Comparison of ENCODE assay signal across 9 cellular contexts in genomic region chr6:153117986-153118886, GRCh38. TPM values are rescaled to one million over a fixed set of nuclear protein-coding genes. Genes with fewer than 3 reads are reported as not detected.
DNase-seq lines count a peak whose midpoint lies in the region; ATAC-seq, FAIRE-seq and TF ChIP-seq lines count a peak whose summit lies in the region.
"Had no signal": no experiment of that assay in that cellular context is flagged by ENCODE, and none has a peak within 500 bp of the region (broad histone marks: within the 10 kb centered on the region; RNA-seq: fewer than 3 reads in every experiment).

No MANE protein-coding gene starts in this region.

- no peak overlapping the region for H2AFZ ChIP-seq in keratinocyte (ENCODE audit: control insufficient read depth, low read length)

- DNase-seq in NB4 (ENCODE audit: low read depth), result peak; percentile 42
- peak; percentile 44 for DNase-seq in keratinocyte (ENCODE audit: low read depth, low spot score)
- no peak for DNase-seq in iPS-NIHi11 (ENCODE audit: low spot score)
- DNase-seq in NCI-H774 (lab: John Stamatoyannopoulos, UW), result no peak
- no peak for DNase-seq in putamen (ENCODE audit: low spot score)
- DNase-seq in Peyer's patch, result no peak

- TF ChIP-seq CTCF in NB4 (IDR thresholded peaks at IDR 0.05; ENCODE audit: low read depth, low read length), result no peak
- TF ChIP-seq CTCF in keratinocyte (optimal IDR thresholded peaks at IDR 0.05 in 1 of 3, IDR thresholded peaks at IDR 0.05 in 1 of 3, conservative IDR thresholded peaks at IDR 0.05 in 1 of 3; ENCODE audit: extremely low read depth in 1 of 3, insufficient read depth in 2 of 3, low read length in 3 of 3), result no peak
- TF ChIP-seq CTCF in Peyer's patch (IDR thresholded peaks at IDR 0.05), result no peak

- H3K27ac ChIP-seq in keratinocyte (ENCODE audit: control insufficient read depth, insufficient read depth, low read length) (peak overlapping the region; percentile 55), Peyer's patch (no peak overlapping the region)
- H3K27ac ChIP-seq: KMS-11 had no signal

- H3K4me3 ChIP-seq in NB4 (ENCODE audit: low read depth, low read length), result no peak overlapping the region
- H3K4me3 ChIP-seq in keratinocyte (ENCODE audit: control insufficient read depth in 2 of 3, extremely low read depth in 1 of 3, insufficient read depth in 2 of 3, low read depth in 1 of 3, low read length in 3 of 3), result no peak overlapping the region
- no peak overlapping the region for H3K4me3 ChIP-seq in Peyer's patch

- H3K4me1 ChIP-seq in keratinocyte (ENCODE audit: control insufficient read depth, extremely low read depth, insufficient read depth, low read length) (peaks cover 14% of the 10 kb centered on the region), Peyer's patch (no peaks in the 10 kb centered on the region)

- no peaks in the 10 kb centered on the region for H3K36me3 ChIP-seq in keratinocyte (ENCODE audit: control insufficient read depth in 2 of 2, extremely low read depth in 1 of 2, insufficient read depth in 2 of 2, low read length in 2 of 2)
- H3K36me3 ChIP-seq in Peyer's patch, result no peaks in the 10 kb centered on the region

- peak; percentile 56 for FAIRE-seq in keratinocyte (lab: Jason Lieb, UNC)

- no peaks in the 10 kb centered on the region for H3K9me1 ChIP-seq in keratinocyte (ENCODE audit: control insufficient read depth, extremely low read depth, insufficient read depth, low read length)

- TF ChIP-seq POLR2A in NB4 (IDR thresholded peaks at IDR 0.05; ENCODE audit: extremely low read depth, insufficient read length) (no peak), Peyer's patch (IDR thresholded peaks at IDR 0.05) (no peak)

- peak; percentile 99 for ATAC-seq in GM18517 (IDR thresholded peaks at IDR 0.05; ENCODE audit: unreplicated experiment)
- peak; percentile 99 for ATAC-seq in HG02588 (IDR thresholded peaks at IDR 0.05; ENCODE audit: unreplicated experiment)

- dilution Hi-C loops in keratinocyte (cut with MboI; ENCODE audit: extremely low pct_ligation_motif_present, low sequenced_read_pairs), result no loop called here

- no peaks in the 10 kb centered on the region for H4K20me1 ChIP-seq in keratinocyte (ENCODE audit: control insufficient read depth, extremely low read depth, insufficient read depth, low read length)

- no peak overlapping the region for H3K9ac ChIP-seq in keratinocyte (ENCODE audit: control insufficient read depth, extremely low read depth, insufficient read depth, low read length)
- H3K9ac ChIP-seq: KMS-11 had no signal

- no peaks in the 10 kb centered on the region for H3K79me2 ChIP-seq in keratinocyte (ENCODE audit: control insufficient read depth, insufficient read depth, low read length)

- no peaks in the 10 kb centered on the region for H3K27me3 ChIP-seq in keratinocyte (ENCODE audit: control insufficient read depth, extremely low read depth, insufficient read depth, low read length)
- no peaks in the 10 kb centered on the region for H3K27me3 ChIP-seq in Peyer's patch

- no peaks in the 10 kb centered on the region for H3K9me3 ChIP-seq in keratinocyte (ENCODE audit: control insufficient read depth, low read depth, low read length)
- H3K9me3 ChIP-seq in Peyer's patch, result no peaks in the 10 kb centered on the region

- H3K4me2 ChIP-seq in keratinocyte (ENCODE audit: control insufficient read depth, extremely low read depth, insufficient read depth, low read depth, low read length), result peak overlapping the region; percentile 6
- H3K4me2 ChIP-seq: KMS-11 had no signal

RNA-seq across cellular contexts. Expression of gene RGS17, which starts 12.8 kb away (rescaled TPM):
- polyA plus RNA-seq in keratinocyte, result 0.10 to 0.22 TPM (median 0.14 TPM) in 3 replicates
- 0.35 TPM for polyA plus RNA-seq in keratinocyte (2011; ENCODE audit: low read depth)
- 0.16 and 0.22 TPM in 2 replicates for polyA plus RNA-seq in keratinocyte (2011; cell fraction: cytosol; rRNA removed)
- 0.15 and 0.19 TPM in 2 replicates for polyA plus RNA-seq in keratinocyte (2011; cell fraction: nucleus; rRNA removed)
- polyA plus RNA-seq in keratinocyte (2012; ENCODE audit: low replicate concordance), result 0.10 and 0.19 TPM in 2 replicates
- 0.10 to 0.13 TPM in 2 of 3 replicates, not detected in the other for polyA minus RNA-seq in keratinocyte
- not detected for polyA minus RNA-seq in keratinocyte (2011; cell fraction: cytosol; rRNA and poly(A)+ RNA removed)
- 0.21 and 0.23 TPM in 2 replicates for polyA minus RNA-seq in keratinocyte (2011; cell fraction: nucleus; rRNA and poly(A)+ RNA removed)
- total RNA-seq in Peyer's patch, result 1 to 10 TPM in 1 of 4 donors, under 1 TPM in 2, not detected in 1; 0.18 to 2.5 (median 0.67) TPM

Comparison
In these comparisons a context has a peak if more than half of its experiments do, and no peak if none do; other contexts are left out.
1. DNase-seq: peak in NB4 (single experiment) and keratinocyte (single experiment); none in iPS-NIHi11 (single experiment), NCI-H774 (single experiment), putamen (single experiment) and Peyer's patch (0 of 3).